ENCODE assay signal across 10 cellular contexts in genomic region chr17:29640413-29640812, GRCh38. TPM values are rescaled to one million over a fixed set of nuclear protein-coding genes. Genes with fewer than 3 reads are reported as not detected.
DNase-seq lines count a peak whose midpoint lies in the region; ATAC-seq and TF ChIP-seq lines count a peak whose summit lies in the region.
"Had no signal": no experiment of that assay in that cellular context is flagged by ENCODE, and none has a peak within 500 bp of the region (broad histone marks: within the 10 kb centered on the region; RNA-seq: fewer than 3 reads in every experiment).

No MANE protein-coding gene starts in this region.

- no peaks in the 10 kb centered on the region for H3K27me3 Mint-ChIP-seq in activated B cell treated with CpG ODN at 0.5 μM for 24 hours

- H3K4me3 Mint-ChIP-seq in activated B cell treated with CpG ODN at 0.5 μM for 24 hours: no peak overlapping the region

- no peak for TF ChIP-seq CTCF in activated B cell treated with CpG ODN at 0.5 μM for 24 hours (IDR thresholded peaks at IDR 0.05)
- TF ChIP-seq CTCF in foreskin keratinocyte (conservative IDR thresholded peaks at IDR 0.05): no peak

- H3K27ac Mint-ChIP-seq in activated B cell treated with CpG ODN at 0.5 μM for 24 hours: peak overlapping the region; percentile 89

- peak overlapping the region; percentile 66 for H3K27ac ChIP-seq in foreskin keratinocyte

- no peaks in the 10 kb centered on the region for H3K9me3 Mint-ChIP-seq in activated B cell treated with CpG ODN at 0.5 μM for 24 hours

- DNase-seq in ELR (ENCODE audit: low read depth) (peak; percentile 61), activated B cell treated with CpG ODN at 0.5 μM for 24 hours (no peak), foreskin keratinocyte (peak in 1 of 2 donors; percentile 58), smooth muscle cell of the brain vasculature (ENCODE audit: low read depth, low spot score) (peak; percentile 64), NOMO-1 treated with dmso at 0.1 percent for 144 hours (lab: John Stamatoyannopoulos, UW; ENCODE audit: unreplicated experiment) (no peak)
- DNase-seq in stimulated activated CD8-positive, alpha-beta memory T cell treated with anti-CD3 and anti-CD28 coated beads, Interleukin-4, amount 100 ng/mL, for 48 hours: no peak
- DNase-seq in activated effector memory CD4-positive, alpha-beta T cell treated with anti-CD3 and anti-CD28 coated beads, Interleukin-2, amount 50 U/mL, for 16 hours: no peak
- DNase-seq: anterior cingulate cortex; stimulated activated naive CD4-positive, alpha-beta T cell treated with Interleukin-2 at 50 U/mL for 16 hours had no signal

- ATAC-seq in activated B cell treated with CpG ODN at 0.5 μM for 24 hours (ENCODE audit: low read depth) (no peak), foreskin keratinocyte (no peak), HG02840 (IDR thresholded peaks at IDR 0.05; ENCODE audit: low FRiP score, unreplicated experiment) (no peak)

- intact Hi-C loops in activated B cell treated with CpG ODN at 0.5 μM for 24 hours (cut with micrococcal nuclease): no loop called here

- peaks cover 20% of the 10 kb centered on the region for H3K4me1 ChIP-seq in foreskin keratinocyte

- H3K36me3 Mint-ChIP-seq in activated B cell treated with CpG ODN at 0.5 μM for 24 hours (ENCODE audit: low read depth): peaks cover 49% of the 10 kb centered on the region

- H3K27me3 ChIP-seq in foreskin keratinocyte: no peaks in the 10 kb centered on the region

- peaks cover 32% of the 10 kb centered on the region for H3K4me1 Mint-ChIP-seq in activated B cell treated with CpG ODN at 0.5 μM for 24 hours

- POLR2A ChIA-PET in activated B cell treated with CpG ODN at 0.5 μM for 24 hours (lab: Charles Lee): interaction anchor here (1.3 to 1.7 kb wide), 5 partner anchors 23 to 167 kb away, joined by 3 to 23 read pairs (median 18); no protein-coding TSS in a partner anchor

- CTCF ChIA-PET in activated B cell treated with CpG ODN at 0.5 μM for 24 hours (lab: Charles Lee): interaction anchor here (1.2 to 8.2 kb wide), 13 partner anchors 23 to 380 kb away, joined by 3 to 173 read pairs (median 12); partner anchors contain the start of gene SSH2

RNA-seq across cellular contexts. Expression of gene CORO6, which starts 17.7 kb away (rescaled TPM):
- total RNA-seq in activated B cell treated with CpG ODN at 0.5 μM for 24 hours (4.1 and 5.1 TPM in 2 replicates), foreskin keratinocyte (23.0 and 37.6 TPM in 2 replicates)
- polyA plus RNA-seq in foreskin keratinocyte: 19.3 and 33.1 TPM in 2 replicates

RNA-seq across cellular contexts. Expression of gene ANKRD13B, which starts 47.5 kb away (rescaled TPM):
- total RNA-seq in activated B cell treated with CpG ODN at 0.5 μM for 24 hours (3.5 and 5.2 TPM in 2 replicates), foreskin keratinocyte (9.2 and 11.7 TPM in 2 replicates)
- polyA plus RNA-seq in foreskin keratinocyte: 6.6 and 7.4 TPM in 2 replicates

RNA-seq across cellular contexts. Expression of gene GIT1, which starts 51.0 kb away (rescaled TPM):
- total RNA-seq in activated B cell treated with CpG ODN at 0.5 μM for 24 hours (41.7 and 45.3 TPM in 2 replicates), foreskin keratinocyte (49.9 and 57.6 TPM in 2 replicates)
- polyA plus RNA-seq in foreskin keratinocyte: 41.6 and 50.5 TPM in 2 replicates

Comparison
In these comparisons a context has a peak if more than half of its experiments do, and no peak if none do; other contexts are left out.
1. DNase-seq: peak in ELR (single experiment) and smooth muscle cell of the brain vasculature (single experiment); none in activated B cell treated with CpG ODN at 0.5 μM for 24 hours (single experiment), NOMO-1 treated with dmso at 0.1 percent for 144 hours (single experiment), stimulated activated CD8-positive, alpha-beta memory T cell treated with anti-CD3 and anti-CD28 coated beads, Interleukin-4, amount 100 ng/mL, for 48 hours (single experiment) and activated effector memory CD4-positive, alpha-beta T cell treated with anti-CD3 and anti-CD28 coated beads, Interleukin-2, amount 50 U/mL, for 16 hours (single experiment).